Comparison of ENCODE assay signal across 8 cellular contexts in the genomic region with DNA sequence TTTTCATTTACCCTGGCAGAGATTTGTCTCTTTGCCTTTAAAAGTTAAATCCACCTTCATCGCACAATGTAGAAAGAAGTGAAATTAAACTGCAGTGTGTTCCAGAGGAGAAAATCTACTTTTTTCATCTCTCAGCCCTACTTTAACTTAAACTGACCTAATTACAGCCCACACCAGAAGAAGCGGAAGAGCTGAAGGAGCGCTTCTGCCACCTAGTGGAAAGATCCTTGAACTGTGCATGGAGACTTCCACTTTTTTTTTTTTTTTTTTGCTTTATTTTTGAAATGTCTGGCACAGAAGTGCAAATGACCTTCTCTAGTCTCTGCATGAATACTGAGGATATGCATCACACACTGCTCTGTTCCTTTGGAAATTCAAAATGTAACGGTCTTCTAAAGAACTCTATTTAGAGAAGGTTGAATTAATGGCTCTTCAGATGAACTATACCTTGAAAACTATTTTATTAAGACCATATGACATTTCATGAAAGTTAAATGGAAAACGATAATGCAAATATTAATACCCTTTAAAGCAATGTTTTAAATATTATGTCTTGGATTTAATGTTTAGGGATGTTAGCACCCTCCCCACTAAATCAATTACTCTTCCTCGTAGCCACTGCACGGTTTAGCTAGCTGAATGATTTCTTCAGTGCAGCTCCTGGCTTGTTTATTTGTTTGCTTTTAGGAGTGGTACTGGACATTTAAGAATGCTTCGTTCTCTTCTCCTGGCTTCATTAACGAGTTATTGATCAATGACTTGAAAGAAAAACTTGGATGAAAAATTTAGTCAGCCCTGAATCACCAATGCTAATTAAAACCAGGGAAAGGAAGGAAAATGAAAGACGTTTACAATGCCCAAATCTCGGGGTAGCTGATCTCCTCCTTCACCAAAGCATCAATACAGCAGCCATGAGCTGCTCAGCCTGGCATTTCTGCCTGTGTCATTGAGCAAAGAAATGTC.
A peak's percentile ranks its signal among the peaks of the same experiment; 100 is the strongest.
DNase-seq lines count a peak whose midpoint lies in the region; ATAC-seq and TF ChIP-seq lines count a peak whose summit lies in the region.

No MANE protein-coding gene starts in this region.

- TF ChIP-seq CTCF in endodermal cell (conservative IDR thresholded peaks at IDR 0.05), result peak; percentile 92

- no peak overlapping the region for H3K27ac ChIP-seq in endodermal cell (ENCODE audit: low read depth, low read length)

- no peaks in the 10 kb centered on the region for H3K27me3 ChIP-seq in endodermal cell (ENCODE audit: control insufficient read depth, insufficient read depth, low read length, poor library complexity, severe bottlenecking)

- no peak overlapping the region for H3K9ac ChIP-seq in endodermal cell (ENCODE audit: extremely low read depth, low read length, poor library complexity, severe bottlenecking)

- peak; percentile 92 for ATAC-seq in GM19463 (IDR thresholded peaks at IDR 0.05; ENCODE audit: unreplicated experiment)
- peak; percentile 91 for ATAC-seq in HG03571 (IDR thresholded peaks at IDR 0.05; ENCODE audit: unreplicated experiment)

- H3K4me1 ChIP-seq in endodermal cell (ENCODE audit: control insufficient read depth, insufficient read depth, low read length), result peaks cover 4% of the 10 kb centered on the region

- DNase-seq in COR-L47 (lab: John Stamatoyannopoulos, UW), result peak; percentile 51
- peak; percentile 89 for DNase-seq in NCI-H748 treated with DMSO at 0.1 percent for 48 hours (lab: John Stamatoyannopoulos, UW)
- DNase-seq in activated CD4-positive, alpha-beta memory T cell treated with anti-CD3 and anti-CD28 coated beads, Interleukin-2, amount 10 ng/mL, durations not matched to agents 7 days and 5 days, result peak; percentile 68
- DNase-seq in endodermal cell, result peak; percentile 71
- peak; percentile 72 for DNase-seq in mucosa of gallbladder (ENCODE audit: low spot score)
- peak; percentile 26 to 28 for DNase-seq in stimulated activated CD8-positive, alpha-beta memory T cell treated with anti-CD3 and anti-CD28 coated beads, Interleukin-7, amount 100 ng/mL, for 4 hours (ENCODE audit: low read depth in 2 of 2)

- H3K27ac Mint-ChIP-seq in activated CD4-positive, alpha-beta memory T cell treated with anti-CD3 and anti-CD28 coated beads, Interleukin-2, amount 10 ng/mL, durations not matched to agents 7 days and 5 days, result peak overlapping the region; percentile 73
- no peak overlapping the region for H3K27ac Mint-ChIP-seq in endodermal cell

- CTCF ChIA-PET in activated CD4-positive, alpha-beta memory T cell treated with anti-CD3 and anti-CD28 coated beads, Interleukin-2, amount 10 ng/mL, durations not matched to agents 7 days and 5 days (lab: Charles Lee), result interaction anchor here (0.7 to 1.3 kb wide), 3 partner anchors 137 to 1488 kb away, joined by 3 read pairs; no protein-coding TSS in a partner anchor

- peak overlapping the region; percentile 67 for H3K4me3 Mint-ChIP-seq in activated CD4-positive, alpha-beta memory T cell treated with anti-CD3 and anti-CD28 coated beads, Interleukin-2, amount 10 ng/mL, durations not matched to agents 7 days and 5 days
- no peak overlapping the region for H3K4me3 Mint-ChIP-seq in endodermal cell

- no peaks in the 10 kb centered on the region for H3K36me3 ChIP-seq in endodermal cell (ENCODE audit: control insufficient read depth, insufficient read depth, low read length)

- peaks cover 6% of the 10 kb centered on the region for H3K27me3 Mint-ChIP-seq in activated CD4-positive, alpha-beta memory T cell treated with anti-CD3 and anti-CD28 coated beads, Interleukin-2, amount 10 ng/mL, durations not matched to agents 7 days and 5 days
- no peaks in the 10 kb centered on the region for H3K27me3 Mint-ChIP-seq in endodermal cell (ENCODE audit: insufficient read depth)

- H3K9me3 ChIP-seq in endodermal cell (ENCODE audit: control insufficient read depth, low read length), result no peaks in the 10 kb centered on the region

- H3K9me3 Mint-ChIP-seq in activated CD4-positive, alpha-beta memory T cell treated with anti-CD3 and anti-CD28 coated beads, Interleukin-2, amount 10 ng/mL, durations not matched to agents 7 days and 5 days, result no peaks in the 10 kb centered on the region
- H3K9me3 Mint-ChIP-seq in endodermal cell, result peaks cover 2% of the 10 kb centered on the region

- no peak overlapping the region for H3K4me3 ChIP-seq in endodermal cell (ENCODE audit: low read length)

- 36% methylated on average over 3 to 10 of the region's 11 CpGs for WGBS in endodermal cell (ENCODE audit: insufficient coverage in 1 of 2, insufficient read length in 1 of 2), 2 experiments

- POLR2A ChIA-PET in activated CD4-positive, alpha-beta memory T cell treated with anti-CD3 and anti-CD28 coated beads, Interleukin-2, amount 10 ng/mL, durations not matched to agents 7 days and 5 days (lab: Charles Lee), result interaction anchor here (0.6 to 1.2 kb wide), 3 partner anchors 77 to 1333 kb away, joined by 3 read pairs; no protein-coding TSS in a partner anchor

- H3K4me1 Mint-ChIP-seq in activated CD4-positive, alpha-beta memory T cell treated with anti-CD3 and anti-CD28 coated beads, Interleukin-2, amount 10 ng/mL, durations not matched to agents 7 days and 5 days, result peaks cover 35% of the 10 kb centered on the region
- H3K4me1 Mint-ChIP-seq in endodermal cell, result peaks cover 14% of the 10 kb centered on the region

- peaks cover 3% of the 10 kb centered on the region for H3K36me3 Mint-ChIP-seq in activated CD4-positive, alpha-beta memory T cell treated with anti-CD3 and anti-CD28 coated beads, Interleukin-2, amount 10 ng/mL, durations not matched to agents 7 days and 5 days (ENCODE audit: low read depth)
- no peaks in the 10 kb centered on the region for H3K36me3 Mint-ChIP-seq in endodermal cell (ENCODE audit: low read depth)

Comparison
In these comparisons a context has a peak if more than half of its experiments do, and no peak if none do; other contexts are left out.
1. DNase-seq: peak in every context shown above with its lines; median percentile 89 in NCI-H748 treated with DMSO at 0.1 percent for 48 hours; 72 in mucosa of gallbladder; 71 in endodermal cell; 68 in activated CD4-positive, alpha-beta memory T cell treated with anti-CD3 and anti-CD28 coated beads, Interleukin-2, amount 10 ng/mL, durations not matched to agents 7 days and 5 days; 51 in COR-L47; 27 in stimulated activated CD8-positive, alpha-beta memory T cell treated with anti-CD3 and anti-CD28 coated beads, Interleukin-7, amount 100 ng/mL, for 4 hours.